Comparison of ENCODE assay signal across 24 cellular contexts in genomic region chr11:43101113-43101512, GRCh38.
"Had no signal": no experiment of that assay in that cellular context is flagged by ENCODE, and none has a peak within 500 bp of the region (broad histone marks: within the 10 kb centered on the region; RNA-seq: fewer than 3 reads in every experiment).

No MANE protein-coding gene starts in this region.

- H3K4me1 ChIP-seq: left ventricle myocardium inferior, neural progenitor cell, right atrium auricular region, stomach, testis, thyroid gland, transverse colon, upper lobe of left lung, vagina had no signal

- H3K4me2 ChIP-seq: neural progenitor cell had no signal

- H3K27me3 ChIP-seq: neural progenitor cell, ovary, right atrium auricular region, stomach, testis, thyroid gland, transverse colon, upper lobe of left lung, vagina had no signal

- ATAC-seq: natural killer cell; sciatic nerve; stimulated activated naive B cell treated with anti-CD40 and anti-IgM and Interleukin-4, amounts not matched to agents 10 μg/mL and 1 μg/mL and 100 μg/mL, for 72 hours; stimulated activated naive CD8-positive, alpha-beta T cell treated with anti-CD3 and anti-CD28 coated beads, Interleukin-15, Interleukin-2, amounts not matched to agents 100 U/mL and 50 U/mL, for 24 hours had no signal

- H3K27ac ChIP-seq: left ventricle myocardium inferior, neural progenitor cell, ovary, right atrium auricular region, skin epidermis, stomach, testis, thyroid gland, transverse colon, upper lobe of left lung, vagina had no signal

- DNase-seq: islet precursor cell; left ventricle myocardium inferior; mesendoderm; naive B cell; natural killer cell; nephron progenitor cell; ovary; stimulated activated CD4-positive, alpha-beta T cell treated with anti-CD3 and anti-CD28 coated beads, Interleukin-12 subunit alpha, Interleukin-12 subunit beta, amount 100 ng/mL, for 4 hours; stimulated activated CD4-positive, alpha-beta T cell treated with anti-CD3 and anti-CD28 coated beads, Interleukin-15, amount 100 ng/mL, for 24 hours; stimulated activated CD4-positive, alpha-beta T cell treated with anti-CD3 and anti-CD28 coated beads, Interleukin-2, amount 100 ng/mL, for 24 hours; stimulated activated CD4-positive, alpha-beta T cell treated with anti-CD3 and anti-CD28 coated beads, Interleukin-4, amount 100 ng/mL, for 1 hour; stimulated activated naive B cell treated with anti-CD40 and anti-IgM and Interleukin-4, amounts not matched to agents 10 μg/mL and 1 μg/mL and 100 μg/mL, for 72 hours; stimulated activated naive CD8-positive, alpha-beta T cell treated with anti-CD3 and anti-CD28 coated beads, Interleukin-15, Interleukin-2, amounts not matched to agents 100 U/mL and 50 U/mL, for 24 hours; stomach; testis; thyroid gland; transverse colon had no signal

- H3K4me3 ChIP-seq: left ventricle myocardium inferior, lung, neural progenitor cell, ovary, right atrium auricular region, skin epidermis, stomach, testis, thyroid gland, transverse colon, upper lobe of left lung, vagina had no signal

- H3K9me3 ChIP-seq: ovary, right atrium auricular region, testis, thyroid gland, transverse colon, vagina had no signal

- H2AFZ ChIP-seq: neural progenitor cell had no signal

- H3K36me3 ChIP-seq: left ventricle myocardium inferior, neural progenitor cell, ovary, right atrium auricular region, stomach, thyroid gland, transverse colon, upper lobe of left lung, vagina had no signal

- H3K9ac ChIP-seq: neural progenitor cell had no signal
